In genomic region chr1:42930178-42931107, GRCh38 we compare ENCODE assay signal across 9 cellular contexts. TPM values are rescaled to one million over a fixed set of nuclear protein-coding genes. Genes with fewer than 3 reads are reported as not detected.
A peak's percentile ranks its signal among the peaks of the same experiment; 100 is the strongest.
DNase-seq lines count a peak whose midpoint lies in the region; ATAC-seq and TF ChIP-seq lines count a peak whose summit lies in the region.
"Had no signal": no experiment of that assay in that cellular context is flagged by ENCODE, and none has a peak within 500 bp of the region (broad histone marks: within the 10 kb centered on the region; RNA-seq: fewer than 3 reads in every experiment).

No MANE protein-coding gene starts in this region.

- no peak for TF ChIP-seq CTCF in prostate gland (IDR thresholded peaks at IDR 0.05)
- TF ChIP-seq CTCF in GM13977 (IDR thresholded peaks at IDR 0.05; ENCODE audit: extremely low read depth, insufficient read depth, missing control alignments), result no peak
- no peak for TF ChIP-seq CTCF in adrenal gland (IDR thresholded peaks at IDR 0.05)

- no peaks in the 10 kb centered on the region for H3K9me3 ChIP-seq in BLaER1
- no peaks in the 10 kb centered on the region for H3K9me3 ChIP-seq in prostate gland
- no peaks in the 10 kb centered on the region for H3K9me3 ChIP-seq in adrenal gland (replicated peaks in 1 of 3)

- H3K27ac Mint-ChIP-seq in activated T-helper 2 cell treated with anti-CD3 and anti-CD28 coated beads, Interferon-gamma antibody, Interleukin-2, Interleukin-4, amounts not matched to agents 10 μg/mL and 5 μg/mL and 100 μg/mL, durations not matched to agents 14 hours and 24 hours and 36 hours, result peak overlapping the region; percentile 91
- peak overlapping the region; percentile 90 to 99 (median 96) for H3K27ac Mint-ChIP-seq in naive thymus-derived CD8-positive, alpha-beta T cell

- H3K4me1 ChIP-seq in BLaER1 (peaks cover 97% of the 10 kb centered on the region), prostate gland (replicated peaks) (peaks cover 16% of the 10 kb centered on the region), adrenal gland (replicated peaks in 1 of 2) (no peaks in the 10 kb centered on the region)

- no peak for ATAC-seq in naive thymus-derived CD8-positive, alpha-beta T cell
- ATAC-seq in HG02840 (IDR thresholded peaks at IDR 0.05; ENCODE audit: low FRiP score, unreplicated experiment), result no peak

- H3K4me3 Mint-ChIP-seq in activated T-helper 2 cell treated with anti-CD3 and anti-CD28 coated beads, Interferon-gamma antibody, Interleukin-2, Interleukin-4, amounts not matched to agents 10 μg/mL and 5 μg/mL and 100 μg/mL, durations not matched to agents 14 hours and 24 hours and 36 hours (ENCODE audit: low read depth), result peak overlapping the region; percentile 54
- H3K4me3 Mint-ChIP-seq in naive thymus-derived CD8-positive, alpha-beta T cell, result peak overlapping the region; percentile 51 to 84 (median 76)

- in situ Hi-C loops in GM13977 (cut with MboI; ENCODE audit: low pct_unique_long_range_greater_than_20kb, low sequenced_read_pairs, unreplicated experiment), result no loop called here

- H3K9ac ChIP-seq in BLaER1, result peak overlapping the region; percentile 39; the same call in 1 of the 2 replicates

- H3K27me3 Mint-ChIP-seq in activated T-helper 2 cell treated with anti-CD3 and anti-CD28 coated beads, Interferon-gamma antibody, Interleukin-2, Interleukin-4, amounts not matched to agents 10 μg/mL and 5 μg/mL and 100 μg/mL, durations not matched to agents 14 hours and 24 hours and 36 hours (ENCODE audit: low read depth), result no peaks in the 10 kb centered on the region
- H3K27me3 Mint-ChIP-seq in naive thymus-derived CD8-positive, alpha-beta T cell, result no peaks in the 10 kb centered on the region

- H3K4me2 ChIP-seq in BLaER1, result peak overlapping the region; percentile 90

- peaks cover 64% of the 10 kb centered on the region for H4K20me1 ChIP-seq in BLaER1

- TF ChIP-seq POLR2A in prostate gland (IDR thresholded peaks at IDR 0.05) (no peak), adrenal gland (IDR thresholded peaks at IDR 0.05) (no peak)

- DNase-seq in ELF-1 (ENCODE audit: low read depth, low spot score) (peak; percentile 4), prostate gland (ENCODE audit: low spot score) (no peak), GM13977 (ENCODE audit: low spot score) (no peak), adrenal gland (no peak)
- no peak for DNase-seq in activated T-helper 2 cell treated with anti-CD3 and anti-CD28 coated beads, Interferon-gamma antibody, Interleukin-2, Interleukin-4, amounts not matched to agents 10 μg/mL and 5 μg/mL and 100 μg/mL, durations not matched to agents 14 hours and 24 hours and 36 hours (ENCODE audit: low spot score)
- DNase-seq in naive thymus-derived CD8-positive, alpha-beta T cell, result no peak
- DNase-seq: NCI-H187 had no signal

- POLR2A ChIA-PET in naive thymus-derived CD8-positive, alpha-beta T cell (lab: Charles Lee), result interaction anchor here (0.7 kb wide), 1 partner anchor 138 kb away, joined by 3 read pairs; no protein-coding TSS in a partner anchor

- H3K36me3 ChIP-seq in BLaER1 (peaks cover 77% of the 10 kb centered on the region), prostate gland (peaks cover 13 to 32% of the 10 kb centered on the region in 2 donors), adrenal gland (replicated peaks in 1 of 2) (peaks cover 0 to 39% of the 10 kb centered on the region in 2 donors)

- 93% methylated on average over 24 of the region's 25 CpGs for WGBS in prostate gland
- 79 to 95% (median 93%) methylated on average over 8 to 25 of the region's 25 CpGs for WGBS in adrenal gland, 4 donors

- H3K4me3 ChIP-seq in BLaER1, result peak overlapping the region; percentile 51
- H3K4me3 ChIP-seq in prostate gland, result no peak overlapping the region
- H3K4me3 ChIP-seq in adrenal gland, result no peak overlapping the region

- H3K36me3 Mint-ChIP-seq in activated T-helper 2 cell treated with anti-CD3 and anti-CD28 coated beads, Interferon-gamma antibody, Interleukin-2, Interleukin-4, amounts not matched to agents 10 μg/mL and 5 μg/mL and 100 μg/mL, durations not matched to agents 14 hours and 24 hours and 36 hours (ENCODE audit: low read depth), result peaks cover 91% of the 10 kb centered on the region
- H3K36me3 Mint-ChIP-seq in naive thymus-derived CD8-positive, alpha-beta T cell, result peaks cover 4 to 56% (median 19%) of the 10 kb centered on the region in 3 donors

- H3K27ac ChIP-seq in BLaER1 (peak overlapping the region; percentile 81), prostate gland (no peak overlapping the region), adrenal gland (no peak overlapping the region)

- H3K27me3 ChIP-seq in BLaER1 (no peaks in the 10 kb centered on the region), prostate gland (replicated peaks; ENCODE audit: insufficient read depth) (no peaks in the 10 kb centered on the region), adrenal gland (no peaks in the 10 kb centered on the region)

- intact Hi-C loops in activated T-helper 2 cell treated with anti-CD3 and anti-CD28 coated beads, Interferon-gamma antibody, Interleukin-2, Interleukin-4, amounts not matched to agents 10 μg/mL and 5 μg/mL and 100 μg/mL, durations not matched to agents 14 hours and 24 hours and 36 hours (cut with micrococcal nuclease), result no loop called here
- intact Hi-C loops in prostate gland (cut with DNase I), result loop anchor here (5.0 kb wide), 1 partner anchor 142 kb away; no protein-coding TSS in a partner anchor
- intact Hi-C loops in adrenal gland (cut with DNase I), result loop anchor here in 1 of 2 donors (5.0 kb wide), 1 partner anchor 142 kb away; no protein-coding TSS in a partner anchor

- no peaks in the 10 kb centered on the region for H3K9me3 Mint-ChIP-seq in activated T-helper 2 cell treated with anti-CD3 and anti-CD28 coated beads, Interferon-gamma antibody, Interleukin-2, Interleukin-4, amounts not matched to agents 10 μg/mL and 5 μg/mL and 100 μg/mL, durations not matched to agents 14 hours and 24 hours and 36 hours
- H3K9me3 Mint-ChIP-seq in naive thymus-derived CD8-positive, alpha-beta T cell, result no peaks in the 10 kb centered on the region

- H3K4me1 Mint-ChIP-seq in activated T-helper 2 cell treated with anti-CD3 and anti-CD28 coated beads, Interferon-gamma antibody, Interleukin-2, Interleukin-4, amounts not matched to agents 10 μg/mL and 5 μg/mL and 100 μg/mL, durations not matched to agents 14 hours and 24 hours and 36 hours (ENCODE audit: low read depth), result peaks cover 66% of the 10 kb centered on the region
- peaks cover 42 to 74% (median 69%) of the 10 kb centered on the region in 4 donors for H3K4me1 Mint-ChIP-seq in naive thymus-derived CD8-positive, alpha-beta T cell

RNA-seq across cellular contexts. Expression of gene SLC2A1, which starts 28.2 kb away (rescaled TPM):
- 143 and 155 TPM in 2 replicates for total RNA-seq in activated T-helper 2 cell treated with anti-CD3 and anti-CD28 coated beads, Interferon-gamma antibody, Interleukin-2, Interleukin-4, amounts not matched to agents 10 μg/mL and 5 μg/mL and 100 μg/mL, durations not matched to agents 14 hours and 24 hours and 36 hours
- 10 to 100 TPM; 57.2 to 57.3 TPM for total RNA-seq in naive thymus-derived CD8-positive, alpha-beta T cell
- polyA plus RNA-seq in naive thymus-derived CD8-positive, alpha-beta T cell, result 10 to 100 TPM; 17.7 to 22.8 (median 22.0) TPM
- total RNA-seq in prostate gland (100 to 1,000 TPM in 1 of 2 donors, 10 to 100 TPM in 1; 83.9 to 159 TPM), adrenal gland (100 to 1,000 TPM in 1 of 8 donors, 10 to 100 TPM in 7; 15.4 to 123 (median 27.1) TPM)
- polyA plus RNA-seq in adrenal gland, result 10 to 100 TPM in 1 of 3 donors, 1 to 10 TPM in 2; 4.6 to 12.3 (median 9.3) TPM
